ENCODE assay signal across 19 cellular contexts in the genomic region with DNA sequence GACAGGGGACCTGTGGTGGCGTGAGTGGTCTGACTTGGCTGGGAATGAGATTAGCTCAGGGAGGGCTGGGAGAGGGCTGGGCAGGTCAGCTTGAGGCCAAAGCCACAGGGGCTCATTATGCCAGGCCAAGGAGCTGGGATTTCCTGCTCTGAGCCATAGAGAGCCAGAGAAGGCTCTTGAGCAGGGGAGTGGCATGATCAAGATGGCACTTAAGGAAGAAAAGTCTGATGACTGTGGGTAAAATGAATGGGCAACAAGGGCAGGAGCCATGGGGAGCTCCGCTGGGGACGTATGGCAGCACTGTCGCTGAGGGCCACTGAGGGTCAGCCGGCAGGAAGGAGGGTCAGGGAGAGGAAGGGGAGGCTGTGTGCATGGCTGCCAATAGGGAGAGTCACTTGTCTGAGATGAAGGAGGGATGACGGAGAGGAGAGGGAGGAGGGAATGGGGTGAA. TPM values are rescaled to one million over a fixed set of nuclear protein-coding genes. Genes with fewer than 3 reads are reported as not detected.
DNase-seq lines count a peak whose midpoint lies in the region; ATAC-seq and TF ChIP-seq lines count a peak whose summit lies in the region.
"Had no signal": no experiment of that assay in that cellular context is flagged by ENCODE, and none has a peak within 500 bp of the region (broad histone marks: within the 10 kb centered on the region; RNA-seq: fewer than 3 reads in every experiment).

No MANE protein-coding gene starts in this region.

- no peaks in the 10 kb centered on the region for H3K36me3 ChIP-seq in breast epithelium
- H3K36me3 ChIP-seq in mammary epithelial cell (ENCODE audit: insufficient read depth, low read length) = no peaks in the 10 kb centered on the region
- H3K36me3 ChIP-seq in neural progenitor cell = no peaks in the 10 kb centered on the region
- no peaks in the 10 kb centered on the region for H3K36me3 ChIP-seq in upper lobe of right lung
- H3K36me3 ChIP-seq: Peyer's patch had no signal

- in situ Hi-C loops in mammary epithelial cell (cut with MboI; ENCODE audit: low sequenced_read_pairs in 2 of 2) = no loop called here

- CTCF ChIA-PET in mammary epithelial cell (lab: Charles Lee; ENCODE audit: low non-redundant PET) = no interaction called here

- H3K27me3 ChIP-seq in breast epithelium = no peaks in the 10 kb centered on the region
- H3K27me3 ChIP-seq in mammary epithelial cell (ENCODE audit: insufficient read depth, low read length) = peaks cover 3% of the 10 kb centered on the region
- H3K27me3 ChIP-seq in neural progenitor cell = peaks cover 12% of the 10 kb centered on the region
- H3K27me3 ChIP-seq in upper lobe of right lung = no peaks in the 10 kb centered on the region
- H3K27me3 ChIP-seq: Peyer's patch had no signal

- TF ChIP-seq CTCF in breast epithelium (IDR thresholded peaks at IDR 0.05) (no peak), mammary epithelial cell (conservative IDR thresholded peaks at IDR 0.05 in 1 of 2, IDR thresholded peaks at IDR 0.05 in 1 of 2; ENCODE audit: extremely low read depth in 1 of 2, insufficient read depth in 1 of 2, low read depth in 1 of 2, low read length in 2 of 2) (no peak), neural progenitor cell (IDR thresholded peaks at IDR 0.05) (no peak), upper lobe of right lung (IDR thresholded peaks at IDR 0.05) (no peak)

- no peak overlapping the region for H3K4me3 Mint-ChIP-seq in dendritic cell treated with granulocyte-macrophage colony-stimulating factor and Interleukin-4, amounts not matched to agents 40 ng/mL and 50 ng/mL, for 4 days
- H3K4me3 Mint-ChIP-seq in neural progenitor cell = peak overlapping the region; percentile 39
- H3K4me3 Mint-ChIP-seq: CD8-positive, alpha-beta T cell had no signal

- intact Hi-C loops in breast epithelium (cut with DNase I; ENCODE audit: low total_unique reads) = no loop called here
- intact Hi-C loops in mammary epithelial cell (cut with micrococcal nuclease) = no loop called here
- intact Hi-C loops in dendritic cell treated with granulocyte-macrophage colony-stimulating factor and Interleukin-4, amounts not matched to agents 40 ng/mL and 50 ng/mL, for 4 days (cut with micrococcal nuclease) = no loop called here
- intact Hi-C loops in upper lobe of right lung (cut with DNase I) = no loop called here

- no peaks in the 10 kb centered on the region for H4K20me1 ChIP-seq in mammary epithelial cell (ENCODE audit: insufficient read depth, low read length)
- H4K20me1 ChIP-seq in neural progenitor cell (ENCODE audit: low read depth) = peaks cover 2% of the 10 kb centered on the region

- TF ChIP-seq POLR2A in breast epithelium (IDR thresholded peaks at IDR 0.05) = no peak

- DNase-seq in breast epithelium (ENCODE audit: low spot score in 2 of 2) (peak in 1 of 2 donors; percentile 30), mammary epithelial cell (no peak), neural progenitor cell (ENCODE audit: low spot score) (no peak), upper lobe of right lung (peak; percentile 52), NCI-H1105 (lab: John Stamatoyannopoulos, UW) (no peak), DMS 273 treated with DMSO at 0.1 percent for 48 hours (lab: John Stamatoyannopoulos, UW) (no peak)
- DNase-seq: CD8-positive, alpha-beta T cell; GOT3; Kasumi-1; NCI-H1417; NCI-H2029; NCI-H2171 treated with DMSO at 0.1 percent for 48 hours; NCI-H510A; NCI-H82; SHP77 had no signal

- H3K9me3 ChIP-seq in breast epithelium (no peaks in the 10 kb centered on the region), mammary epithelial cell (replicated peaks; ENCODE audit: insufficient read depth, low read length) (no peaks in the 10 kb centered on the region), neural progenitor cell (ENCODE audit: low read depth) (no peaks in the 10 kb centered on the region), upper lobe of right lung (no peaks in the 10 kb centered on the region)
- H3K9me3 ChIP-seq: Peyer's patch had no signal

- dilution Hi-C loops in mammary epithelial cell (cut with HindIII; ENCODE audit: low sequenced_read_pairs) = no loop called here

- no peak overlapping the region for H2AFZ ChIP-seq in mammary epithelial cell (ENCODE audit: low read depth, low read length)
- H2AFZ ChIP-seq in neural progenitor cell (replicated peaks) = no peak overlapping the region

- WGBS in mammary epithelial cell (ENCODE audit: low coverage, missing lambda C conversion rate) = 71% methylated on average over 5 of the region's 6 CpGs

- BruUV-seq in mammary epithelial cell (replicated peaks; lab: Mats Ljungman, UMichigan) = no TSS peak

- H3K4me1 ChIP-seq in breast epithelium (peaks cover 0 to 4% of the 10 kb centered on the region in 2 donors), mammary epithelial cell (ENCODE audit: insufficient read depth, low read length) (peaks cover 14% of the 10 kb centered on the region), neural progenitor cell (no peaks in the 10 kb centered on the region), upper lobe of right lung (no peaks in the 10 kb centered on the region)

- peaks cover 20% of the 10 kb centered on the region for H3K27me3 Mint-ChIP-seq in dendritic cell treated with granulocyte-macrophage colony-stimulating factor and Interleukin-4, amounts not matched to agents 40 ng/mL and 50 ng/mL, for 4 days
- peaks cover 17% of the 10 kb centered on the region for H3K27me3 Mint-ChIP-seq in neural progenitor cell (ENCODE audit: insufficient read depth, low read depth)

- no peaks in the 10 kb centered on the region for H3F3A ChIP-seq in neural progenitor cell (ENCODE audit: low read depth)

- H3K4me3 ChIP-seq in breast epithelium (no peak overlapping the region), mammary epithelial cell (replicated peaks in 1 of 3; ENCODE audit: insufficient read depth in 1 of 3, low read depth in 2 of 3, low read length in 3 of 3) (no peak overlapping the region), neural progenitor cell (no peak overlapping the region), upper lobe of right lung (no peak overlapping the region)
- H3K4me3 ChIP-seq: Peyer's patch had no signal

- peak overlapping the region; percentile 43 to 68 for H3K27ac ChIP-seq in breast epithelium
- no peak overlapping the region for H3K27ac ChIP-seq in mammary epithelial cell (ENCODE audit: insufficient read depth, low read depth, low read length)
- no peak overlapping the region for H3K27ac ChIP-seq in neural progenitor cell
- H3K27ac ChIP-seq in upper lobe of right lung = no peak overlapping the region
- H3K27ac ChIP-seq: Peyer's patch had no signal

- H3K36me3 Mint-ChIP-seq in dendritic cell treated with granulocyte-macrophage colony-stimulating factor and Interleukin-4, amounts not matched to agents 40 ng/mL and 50 ng/mL, for 4 days (ENCODE audit: low read depth) = no peaks in the 10 kb centered on the region
- no peaks in the 10 kb centered on the region for H3K36me3 Mint-ChIP-seq in neural progenitor cell
- H3K36me3 Mint-ChIP-seq: CD8-positive, alpha-beta T cell had no signal

- peaks cover 22% of the 10 kb centered on the region for H3K4me1 Mint-ChIP-seq in dendritic cell treated with granulocyte-macrophage colony-stimulating factor and Interleukin-4, amounts not matched to agents 40 ng/mL and 50 ng/mL, for 4 days (ENCODE audit: low read depth)
- H3K4me1 Mint-ChIP-seq in neural progenitor cell = peaks cover 26% of the 10 kb centered on the region

- H3K4me2 ChIP-seq in mammary epithelial cell (ENCODE audit: insufficient read depth, low read depth, low read length) (no peak overlapping the region), neural progenitor cell (no peak overlapping the region)

- peak; percentile 56 for ATAC-seq in upper lobe of right lung
- ATAC-seq: CD8-positive, alpha-beta T cell had no signal

- no peaks in the 10 kb centered on the region for H3K79me2 ChIP-seq in mammary epithelial cell (ENCODE audit: insufficient read depth, low read length)
- no peaks in the 10 kb centered on the region for H3K79me2 ChIP-seq in neural progenitor cell (ENCODE audit: low read depth)

- H3K27ac Mint-ChIP-seq in dendritic cell treated with granulocyte-macrophage colony-stimulating factor and Interleukin-4, amounts not matched to agents 40 ng/mL and 50 ng/mL, for 4 days = peak overlapping the region; percentile 16
- H3K27ac Mint-ChIP-seq in neural progenitor cell = peak overlapping the region; percentile 3
- H3K27ac Mint-ChIP-seq: CD8-positive, alpha-beta T cell had no signal

- H3K9ac ChIP-seq in mammary epithelial cell (ENCODE audit: insufficient read depth, low read length) (no peak overlapping the region), neural progenitor cell (no peak overlapping the region)

- H3K9me3 Mint-ChIP-seq in dendritic cell treated with granulocyte-macrophage colony-stimulating factor and Interleukin-4, amounts not matched to agents 40 ng/mL and 50 ng/mL, for 4 days = no peaks in the 10 kb centered on the region
- peaks cover 2% of the 10 kb centered on the region for H3K9me3 Mint-ChIP-seq in neural progenitor cell
- H3K9me3 Mint-ChIP-seq: CD8-positive, alpha-beta T cell had no signal

RNA-seq across cellular contexts. Expression of a gene that starts 5.8 kb away (rescaled TPM):
- total RNA-seq in breast epithelium (under 1 TPM in 1 of 3 donors, not detected in 2; 0.15 TPM), mammary epithelial cell (not detected), neural progenitor cell (ENCODE audit: low replicate concordance) (not detected in 2 replicates), upper lobe of right lung (not detected)
- polyA plus RNA-seq in mammary epithelial cell = not detected
- polyA minus RNA-seq in mammary epithelial cell = not detected
- total RNA-seq: CD8-positive, alpha-beta T cell; Peyer's patch had no signal
- polyA plus RNA-seq: AG04450, BJ had no signal

Comparison
In these comparisons a context has a peak if more than half of its experiments do, and no peak if none do; other contexts are left out.
1. H3K27ac ChIP-seq: peak in breast epithelium (2 of 2); none in mammary epithelial cell (single experiment), neural progenitor cell (single experiment) and upper lobe of right lung (single experiment).